ENCODE assay signal across 11 cellular contexts in the genomic region with DNA sequence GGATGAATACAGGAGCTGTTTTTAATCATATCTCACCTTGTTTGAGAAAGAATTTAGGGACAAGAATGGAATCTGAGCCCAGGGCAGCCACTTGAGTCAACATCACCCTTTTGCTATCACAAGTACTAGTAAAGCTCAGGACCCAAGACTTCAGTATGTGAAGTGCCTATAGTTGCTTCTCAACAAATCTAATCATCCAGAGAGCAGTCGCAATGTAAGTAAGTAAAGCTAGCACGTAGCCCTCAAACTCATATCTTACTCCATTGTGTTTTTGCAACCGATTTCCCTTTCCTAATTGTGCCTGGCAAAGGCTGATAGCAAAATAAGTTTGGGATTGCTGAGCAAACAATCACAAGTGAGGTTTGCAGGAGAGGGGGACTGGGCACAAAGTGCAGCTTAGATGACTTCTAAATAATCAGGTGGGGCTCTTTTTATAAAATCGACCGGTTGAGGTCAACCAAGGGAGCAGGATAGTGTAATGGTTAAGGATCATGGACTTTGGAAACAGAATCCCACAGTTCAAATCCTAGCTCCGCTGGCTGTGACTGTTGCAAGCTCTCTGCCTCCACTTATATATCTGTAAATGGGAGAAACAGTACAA. TPM values are rescaled to one million over a fixed set of nuclear protein-coding genes. Genes with fewer than 3 reads are reported as not detected.
DNase-seq lines count a peak whose midpoint lies in the region; ATAC-seq, FAIRE-seq and TF ChIP-seq lines count a peak whose summit lies in the region.
"Had no signal": no experiment of that assay in that cellular context is flagged by ENCODE, and none has a peak within 500 bp of the region (broad histone marks: within the 10 kb centered on the region; RNA-seq: fewer than 3 reads in every experiment).

No MANE protein-coding gene starts in this region.

- no peak for FAIRE-seq in small intestine (lab: Jason Lieb, UNC)
- FAIRE-seq: H54 had no signal

- H3K4me3 Mint-ChIP-seq in activated CD4-positive, alpha-beta T cell treated with anti-CD3 and anti-CD28 coated beads for 36 hours: no peak overlapping the region
- peak overlapping the region; percentile 73 to 80 (median 74) for H3K4me3 Mint-ChIP-seq in T-cell

- H3K4me3 ChIP-seq in right atrium auricular region (no peak overlapping the region), small intestine (ENCODE audit: low read depth in 1 of 2, low read length in 2 of 2) (no peak overlapping the region)

- H3K36me3 Mint-ChIP-seq in activated CD4-positive, alpha-beta T cell treated with anti-CD3 and anti-CD28 coated beads for 36 hours (ENCODE audit: low read depth): no peaks in the 10 kb centered on the region
- H3K36me3 Mint-ChIP-seq in T-cell: no peaks in the 10 kb centered on the region

- intact Hi-C loops in activated CD4-positive, alpha-beta T cell treated with anti-CD3 and anti-CD28 coated beads for 36 hours (cut with DNase I, micrococcal nuclease): loop anchor here in 1 of 2 experiments (2.0 kb wide), 1 partner anchor 96 kb away; no protein-coding TSS in a partner anchor

- H3K9me3 ChIP-seq in right atrium auricular region: no peaks in the 10 kb centered on the region
- no peaks in the 10 kb centered on the region for H3K9me3 ChIP-seq in small intestine (ENCODE audit: control insufficient read depth, low read depth)

- peaks cover 13% of the 10 kb centered on the region for H3K4me1 Mint-ChIP-seq in activated CD4-positive, alpha-beta T cell treated with anti-CD3 and anti-CD28 coated beads for 36 hours
- peaks cover 15 to 20% (median 16%) of the 10 kb centered on the region in 3 donors for H3K4me1 Mint-ChIP-seq in T-cell

- H3K36me3 ChIP-seq in right atrium auricular region (no peaks in the 10 kb centered on the region), small intestine (ENCODE audit: control insufficient read depth in 2 of 2, insufficient read depth in 2 of 2, low read length in 2 of 2) (no peaks in the 10 kb centered on the region)

- H3K27ac Mint-ChIP-seq in activated CD4-positive, alpha-beta T cell treated with anti-CD3 and anti-CD28 coated beads for 36 hours: peak overlapping the region; percentile 78
- H3K27ac Mint-ChIP-seq in T-cell: peak overlapping the region in 1 of 2 donors; percentile 94

- no peaks in the 10 kb centered on the region for H3K27me3 Mint-ChIP-seq in activated CD4-positive, alpha-beta T cell treated with anti-CD3 and anti-CD28 coated beads for 36 hours
- no peaks in the 10 kb centered on the region for H3K27me3 Mint-ChIP-seq in T-cell

- POLR2A ChIA-PET in activated CD4-positive, alpha-beta T cell treated with anti-CD3 and anti-CD28 coated beads for 36 hours (lab: Charles Lee): interaction anchor here (0.6 to 2.9 kb wide), 4 partner anchors 10 to 104 kb away, joined by 3 to 18 read pairs (median 4); a partner anchor contains a TSS
- POLR2A ChIA-PET in T-cell (lab: Charles Lee): interaction anchor here (0.5 to 2.1 kb wide), 11 partner anchors 8 to 365 kb away, joined by 3 to 30 read pairs (median 3); a partner anchor contains a TSS

- no peak for DNase-seq in activated CD4-positive, alpha-beta T cell treated with anti-CD3 and anti-CD28 coated beads for 36 hours
- DNase-seq in activated CD4-positive, alpha-beta T cell treated with anti-CD3 and anti-CD28 coated beads, Interleukin-2, amount 50 U/mL, for 48 hours: no peak
- DNase-seq in T-cell: peak in 1 of 34 experiments; percentile 4
- no peak for DNase-seq in right atrium auricular region (ENCODE audit: low spot score)
- peak; percentile 80 for DNase-seq in small intestine
- no peak for DNase-seq in NCI-H524 (lab: John Stamatoyannopoulos, UW)
- DNase-seq in SKM-1 treated with dmso at 0.1 percent for 144 hours (lab: John Stamatoyannopoulos, UW; ENCODE audit: unreplicated experiment): no peak
- no peak for DNase-seq in SIG-M5 (lab: John Stamatoyannopoulos, UW)
- DNase-seq: glutamatergic neuron, NCI-H446 had no signal

- 16 to 59% (median 35%) methylated on average over 6 of the region's 6 CpGs for WGBS in small intestine, 3 donors

- peaks cover 0 to 21% of the 10 kb centered on the region in 2 donors for H3K4me1 ChIP-seq in right atrium auricular region
- peaks cover 0 to 3% of the 10 kb centered on the region in 2 donors for H3K4me1 ChIP-seq in small intestine (ENCODE audit: control insufficient read depth in 2 of 2, insufficient read depth in 1 of 2, low read depth in 1 of 2, low read length in 1 of 2)

- no peaks in the 10 kb centered on the region for H3K9me3 Mint-ChIP-seq in activated CD4-positive, alpha-beta T cell treated with anti-CD3 and anti-CD28 coated beads for 36 hours (ENCODE audit: low read depth)
- no peaks in the 10 kb centered on the region for H3K9me3 Mint-ChIP-seq in T-cell

- no peaks in the 10 kb centered on the region for H3K27me3 ChIP-seq in right atrium auricular region
- H3K27me3 ChIP-seq in small intestine (ENCODE audit: control insufficient read depth in 2 of 2, insufficient read depth in 2 of 2, low read length in 2 of 2): no peaks in the 10 kb centered on the region

- CTCF ChIA-PET in activated CD4-positive, alpha-beta T cell treated with anti-CD3 and anti-CD28 coated beads for 36 hours (lab: Charles Lee): interaction anchor here (0.7 to 6.8 kb wide), 32 partner anchors 9 to 445 kb away, joined by 3 to 120 read pairs (median 5); a partner anchor contains a TSS
- CTCF ChIA-PET in T-cell (lab: Charles Lee): interaction anchor here (0.5 to 5.1 kb wide), 28 partner anchors 9 to 375 kb away, joined by 3 to 80 read pairs (median 6); a partner anchor contains a TSS

- H3K27ac ChIP-seq in right atrium auricular region: peak overlapping the region; percentile 80 to 91
- H3K27ac ChIP-seq in small intestine (ENCODE audit: low read depth in 1 of 2, low read length in 1 of 2): no peak overlapping the region

- no peak for TF ChIP-seq CTCF in right atrium auricular region (IDR thresholded peaks at IDR 0.05)

- ATAC-seq in activated CD4-positive, alpha-beta T cell treated with anti-CD3 and anti-CD28 coated beads for 36 hours: no peak
- no peak for ATAC-seq in T-cell (replicated peaks in 1 of 4)

RNA-seq across cellular contexts. Expression of a gene that starts 13.0 kb away (rescaled TPM):
- 10 to 100 TPM; 31.3 to 43.0 TPM for total RNA-seq in activated CD4-positive, alpha-beta T cell treated with anti-CD3 and anti-CD28 coated beads for 36 hours
- total RNA-seq in T-cell (100 to 1,000 TPM in 2 of 5 donors, 10 to 100 TPM in 3; 75.4 to 310 (median 92.6) TPM), right atrium auricular region (10 to 100 TPM; 29.0 to 31.0 TPM)
- polyA plus RNA-seq in small intestine: 10 to 100 TPM; 24.6 to 42.0 (median 34.4) TPM

RNA-seq across cellular contexts. Expression of a gene that starts 17.7 kb away (rescaled TPM):
- total RNA-seq in activated CD4-positive, alpha-beta T cell treated with anti-CD3 and anti-CD28 coated beads for 36 hours: not detected
- total RNA-seq in T-cell: not detected
- under 1 TPM; 0.26 to 0.31 TPM for total RNA-seq in right atrium auricular region
- under 1 TPM in 1 of 3 donors, not detected in 2; 0.10 TPM for polyA plus RNA-seq in small intestine

Comparison
In these comparisons a context has a peak if more than half of its experiments do, and no peak if none do; other contexts are left out.
1. H3K27ac ChIP-seq: peak in right atrium auricular region (2 of 2); none in small intestine (0 of 2).